8 cellular contexts compared by ENCODE assay signal in genomic region chr11:64918056-64918455, GRCh38. TPM values are rescaled to one million over a fixed set of nuclear protein-coding genes. Genes with fewer than 3 reads are reported as not detected.
DNase-seq lines count a peak whose midpoint lies in the region; ATAC-seq and TF ChIP-seq lines count a peak whose summit lies in the region.

No MANE protein-coding gene starts in this region.

- no peaks in the 10 kb centered on the region for H4K20me1 ChIP-seq in hepatocyte (ENCODE audit: insufficient read depth, poor library complexity, severe bottlenecking)

- peaks cover 24% of the 10 kb centered on the region for H3K79me2 ChIP-seq in hepatocyte

- peaks cover 9% of the 10 kb centered on the region for H3K36me3 ChIP-seq in CD4-positive, alpha-beta memory T cell (ENCODE audit: insufficient read depth, low read length)
- H3K36me3 ChIP-seq in hepatocyte (replicated peaks; ENCODE audit: insufficient read depth, low read depth), result no peaks in the 10 kb centered on the region

- TF ChIP-seq CTCF in hepatocyte (IDR thresholded peaks at IDR 0.05; ENCODE audit: poor library complexity), result peak; percentile 22

- ATAC-seq in HG03342 (IDR thresholded peaks at IDR 0.05; ENCODE audit: unreplicated experiment) (no peak), HG03039 (IDR thresholded peaks at IDR 0.05; ENCODE audit: unreplicated experiment) (no peak)

- intact Hi-C loops in CD4-positive, alpha-beta memory T cell (cut with micrococcal nuclease), result loop anchor here (5.0 kb wide), 1 partner anchor 1349 kb away; the partner anchor contains the start of gene RAB1B
- intact Hi-C loops in activated T-helper 2 cell treated with anti-CD3 and anti-CD28 coated beads, Interferon-gamma antibody, Interleukin-2, Interleukin-4, amounts not matched to agents 10 μg/mL and 5 μg/mL and 100 μg/mL, durations not matched to agents 14 hours and 24 hours and 36 hours (cut with micrococcal nuclease), result loop anchor here (10.0 kb wide), 2 partner anchors 143 to 197 kb away; partner anchors contain the start of genes SF1, TM7SF2 and ZNHIT2

- no peaks in the 10 kb centered on the region for H3K9me3 Mint-ChIP-seq in CD4-positive, alpha-beta memory T cell
- no peaks in the 10 kb centered on the region for H3K9me3 Mint-ChIP-seq in IgD-negative memory B cell
- H3K9me3 Mint-ChIP-seq in activated T-helper 2 cell treated with anti-CD3 and anti-CD28 coated beads, Interferon-gamma antibody, Interleukin-2, Interleukin-4, amounts not matched to agents 10 μg/mL and 5 μg/mL and 100 μg/mL, durations not matched to agents 14 hours and 24 hours and 36 hours, result no peaks in the 10 kb centered on the region

- DNase-seq in CD4-positive, alpha-beta memory T cell, result no peak
- DNase-seq in activated T-helper 2 cell treated with anti-CD3 and anti-CD28 coated beads, Interferon-gamma antibody, Interleukin-2, Interleukin-4, amounts not matched to agents 10 μg/mL and 5 μg/mL and 100 μg/mL, durations not matched to agents 14 hours and 24 hours and 36 hours (ENCODE audit: low spot score), result no peak
- DNase-seq in hepatocyte (ENCODE audit: low spot score) (peak; percentile 67), smooth muscle cell of the brain vasculature (ENCODE audit: low read depth, low spot score) (peak; percentile 37)
- DNase-seq in central memory CD4-positive, alpha-beta T cell, result no peak

- H3K4me1 ChIP-seq in CD4-positive, alpha-beta memory T cell (ENCODE audit: insufficient read depth, low read length), result peaks cover 27% of the 10 kb centered on the region
- H3K4me1 ChIP-seq in hepatocyte (ENCODE audit: insufficient read depth), result peaks cover 12% of the 10 kb centered on the region

- H3K27ac ChIP-seq in CD4-positive, alpha-beta memory T cell (ENCODE audit: low read depth, low read length), result peak overlapping the region; percentile 43
- peak overlapping the region; percentile 64 for H3K27ac ChIP-seq in hepatocyte

- no peaks in the 10 kb centered on the region for H3K27me3 Mint-ChIP-seq in CD4-positive, alpha-beta memory T cell
- H3K27me3 Mint-ChIP-seq in IgD-negative memory B cell, result no peaks in the 10 kb centered on the region
- no peaks in the 10 kb centered on the region for H3K27me3 Mint-ChIP-seq in activated T-helper 2 cell treated with anti-CD3 and anti-CD28 coated beads, Interferon-gamma antibody, Interleukin-2, Interleukin-4, amounts not matched to agents 10 μg/mL and 5 μg/mL and 100 μg/mL, durations not matched to agents 14 hours and 24 hours and 36 hours (ENCODE audit: low read depth)

- CTCF ChIA-PET in CD4-positive, alpha-beta memory T cell (lab: Charles Lee; ENCODE audit: partially characterized antibody), result interaction anchor here (1.0 to 1.7 kb wide), 4 partner anchors 15 to 108 kb away, joined by 3 to 4 read pairs (median 3); no protein-coding TSS in a partner anchor

- peaks cover 15 to 28% (median 23%) of the 10 kb centered on the region in 4 donors for H3K4me1 Mint-ChIP-seq in CD4-positive, alpha-beta memory T cell
- H3K4me1 Mint-ChIP-seq in IgD-negative memory B cell, result peaks cover 16 to 26% (median 21%) of the 10 kb centered on the region in 3 donors
- peaks cover 21% of the 10 kb centered on the region for H3K4me1 Mint-ChIP-seq in activated T-helper 2 cell treated with anti-CD3 and anti-CD28 coated beads, Interferon-gamma antibody, Interleukin-2, Interleukin-4, amounts not matched to agents 10 μg/mL and 5 μg/mL and 100 μg/mL, durations not matched to agents 14 hours and 24 hours and 36 hours (ENCODE audit: low read depth)

- H3K4me3 Mint-ChIP-seq in CD4-positive, alpha-beta memory T cell, result peak overlapping the region; percentile 91 to 96 (median 93)
- peak overlapping the region; percentile 82 to 96 (median 89) for H3K4me3 Mint-ChIP-seq in IgD-negative memory B cell
- peak overlapping the region; percentile 89 for H3K4me3 Mint-ChIP-seq in activated T-helper 2 cell treated with anti-CD3 and anti-CD28 coated beads, Interferon-gamma antibody, Interleukin-2, Interleukin-4, amounts not matched to agents 10 μg/mL and 5 μg/mL and 100 μg/mL, durations not matched to agents 14 hours and 24 hours and 36 hours (ENCODE audit: low read depth)

- H3K36me3 Mint-ChIP-seq in CD4-positive, alpha-beta memory T cell, result peaks cover 8 to 21% of the 10 kb centered on the region in 2 donors
- H3K36me3 Mint-ChIP-seq in IgD-negative memory B cell, result no peaks in the 10 kb centered on the region
- H3K36me3 Mint-ChIP-seq in activated T-helper 2 cell treated with anti-CD3 and anti-CD28 coated beads, Interferon-gamma antibody, Interleukin-2, Interleukin-4, amounts not matched to agents 10 μg/mL and 5 μg/mL and 100 μg/mL, durations not matched to agents 14 hours and 24 hours and 36 hours (ENCODE audit: low read depth), result peaks cover 8% of the 10 kb centered on the region

- H3K4me3 ChIP-seq in CD4-positive, alpha-beta memory T cell (ENCODE audit: low read length in 2 of 2), result peak overlapping the region in 1 of 2 donors; percentile 73
- peak overlapping the region; percentile 13 for H3K4me3 ChIP-seq in hepatocyte

- peak overlapping the region; percentile 21 for H2AFZ ChIP-seq in hepatocyte

- H3K27me3 ChIP-seq in CD4-positive, alpha-beta memory T cell (ENCODE audit: insufficient read depth, low read length), result no peaks in the 10 kb centered on the region
- H3K27me3 ChIP-seq in hepatocyte, result no peaks in the 10 kb centered on the region

- POLR2A ChIA-PET in CD4-positive, alpha-beta memory T cell (lab: Charles Lee; ENCODE audit: partially characterized antibody), result interaction anchor here (0.6 to 5.8 kb wide), 6 partner anchors 8 to 941 kb away, joined by 3 to 46 read pairs (median 7); partner anchors contain the start of genes EHD1, PPP2R5B, SAC3D1 and ZNHIT2

- H3K9me2 ChIP-seq in hepatocyte (replicated peaks; ENCODE audit: insufficient read depth), result no peaks in the 10 kb centered on the region

- peak overlapping the region; percentile 92 to 97 (median 95) for H3K27ac Mint-ChIP-seq in CD4-positive, alpha-beta memory T cell
- H3K27ac Mint-ChIP-seq in IgD-negative memory B cell, result peak overlapping the region in 2 of 3 donors; percentile 47 to 90
- peak overlapping the region; percentile 92 for H3K27ac Mint-ChIP-seq in activated T-helper 2 cell treated with anti-CD3 and anti-CD28 coated beads, Interferon-gamma antibody, Interleukin-2, Interleukin-4, amounts not matched to agents 10 μg/mL and 5 μg/mL and 100 μg/mL, durations not matched to agents 14 hours and 24 hours and 36 hours

- 14% methylated on average over 4 of the region's 4 CpGs for WGBS in hepatocyte (ENCODE audit: low lambda C conversion rate, missing lambda C conversion rate)

- H3K9me3 ChIP-seq in CD4-positive, alpha-beta memory T cell (ENCODE audit: control insufficient read depth in 1 of 2, low read length in 2 of 2), result no peaks in the 10 kb centered on the region
- no peaks in the 10 kb centered on the region for H3K9me3 ChIP-seq in hepatocyte (ENCODE audit: low read depth)

- peak overlapping the region; percentile 73 for H3K4me2 ChIP-seq in hepatocyte

RNA-seq across cellular contexts. Expression of gene ATG2A, which starts 1.0 kb away (rescaled TPM):
- total RNA-seq in CD4-positive, alpha-beta memory T cell, result 10 to 100 TPM; 45.7 to 47.3 TPM
- 1 to 10 TPM; 4.1 to 6.3 TPM for polyA plus RNA-seq in CD4-positive, alpha-beta memory T cell
- 3.9 TPM for polyA plus RNA-seq in IgD-negative memory B cell
- total RNA-seq in activated T-helper 2 cell treated with anti-CD3 and anti-CD28 coated beads, Interferon-gamma antibody, Interleukin-2, Interleukin-4, amounts not matched to agents 10 μg/mL and 5 μg/mL and 100 μg/mL, durations not matched to agents 14 hours and 24 hours and 36 hours, result 20.7 and 26.1 TPM in 2 replicates
- 16.4 and 18.1 TPM in 2 replicates for total RNA-seq in hepatocyte
- polyA plus RNA-seq in hepatocyte, result 11.7 and 17.0 TPM in 2 replicates

RNA-seq across cellular contexts. Expression of gene PPP2R5B, which starts 6.4 kb away (rescaled TPM):
- 10 to 100 TPM; 14.0 to 15.8 TPM for total RNA-seq in CD4-positive, alpha-beta memory T cell
- 1 to 10 TPM; 5.6 to 8.8 TPM for polyA plus RNA-seq in CD4-positive, alpha-beta memory T cell
- polyA plus RNA-seq in IgD-negative memory B cell, result 11.4 TPM
- 13.6 and 16.1 TPM in 2 replicates for total RNA-seq in activated T-helper 2 cell treated with anti-CD3 and anti-CD28 coated beads, Interferon-gamma antibody, Interleukin-2, Interleukin-4, amounts not matched to agents 10 μg/mL and 5 μg/mL and 100 μg/mL, durations not matched to agents 14 hours and 24 hours and 36 hours
- total RNA-seq in hepatocyte, result 15.8 and 16.9 TPM in 2 replicates
- polyA plus RNA-seq in hepatocyte, result 16.2 and 19.5 TPM in 2 replicates

RNA-seq across cellular contexts. Expression of gene GPHA2, which starts 17.6 kb away (rescaled TPM):
- under 1 TPM in 1 of 2 experiments, not detected in 1; 0.47 TPM for total RNA-seq in CD4-positive, alpha-beta memory T cell
- polyA plus RNA-seq in CD4-positive, alpha-beta memory T cell, result not detected
- polyA plus RNA-seq in IgD-negative memory B cell (not detected), hepatocyte (not detected in 2 replicates)
- total RNA-seq in activated T-helper 2 cell treated with anti-CD3 and anti-CD28 coated beads, Interferon-gamma antibody, Interleukin-2, Interleukin-4, amounts not matched to agents 10 μg/mL and 5 μg/mL and 100 μg/mL, durations not matched to agents 14 hours and 24 hours and 36 hours, result not detected in 2 replicates
- 2.0 TPM in 1 of 2 replicates, not detected in the other for total RNA-seq in hepatocyte

RNA-seq across cellular contexts. Expression of gene EHD1, which starts 39.6 kb away (rescaled TPM):
- total RNA-seq in CD4-positive, alpha-beta memory T cell, result 100 to 1,000 TPM; 268 to 279 TPM
- polyA plus RNA-seq in CD4-positive, alpha-beta memory T cell, result 100 to 1,000 TPM; 125 to 200 TPM
- 210 TPM for polyA plus RNA-seq in IgD-negative memory B cell
- total RNA-seq in activated T-helper 2 cell treated with anti-CD3 and anti-CD28 coated beads, Interferon-gamma antibody, Interleukin-2, Interleukin-4, amounts not matched to agents 10 μg/mL and 5 μg/mL and 100 μg/mL, durations not matched to agents 14 hours and 24 hours and 36 hours, result 107 TPM in 2 replicates
- total RNA-seq in hepatocyte, result 44.8 and 52.4 TPM in 2 replicates
- 66.6 and 69.5 TPM in 2 replicates for polyA plus RNA-seq in hepatocyte

RNA-seq across cellular contexts. Expression of gene MAJIN, which starts 53.9 kb away (rescaled TPM):
- total RNA-seq in CD4-positive, alpha-beta memory T cell, result under 1 TPM; 0.44 to 0.91 TPM
- polyA plus RNA-seq in CD4-positive, alpha-beta memory T cell, result not detected
- polyA plus RNA-seq in IgD-negative memory B cell (0.39 TPM), hepatocyte (not detected in 2 replicates)
- not detected in 2 replicates for total RNA-seq in activated T-helper 2 cell treated with anti-CD3 and anti-CD28 coated beads, Interferon-gamma antibody, Interleukin-2, Interleukin-4, amounts not matched to agents 10 μg/mL and 5 μg/mL and 100 μg/mL, durations not matched to agents 14 hours and 24 hours and 36 hours
- total RNA-seq in hepatocyte, result not detected in 2 replicates

Comparison
In these comparisons a context has a peak if more than half of its experiments do, and no peak if none do; other contexts are left out.
1. DNase-seq: peak in hepatocyte (single experiment) and smooth muscle cell of the brain vasculature (single experiment); none in CD4-positive, alpha-beta memory T cell (0 of 5), activated T-helper 2 cell treated with anti-CD3 and anti-CD28 coated beads, Interferon-gamma antibody, Interleukin-2, Interleukin-4, amounts not matched to agents 10 μg/mL and 5 μg/mL and 100 μg/mL, durations not matched to agents 14 hours and 24 hours and 36 hours (single experiment) and central memory CD4-positive, alpha-beta T cell (single experiment).
2. Peak in every context shown above with its lines, with median percentiles within 50 percentile points of each other: H3K27ac Mint-ChIP-seq and H3K4me3 Mint-ChIP-seq.